ENCODE assay signal across 26 cellular contexts in the genomic region with DNA sequence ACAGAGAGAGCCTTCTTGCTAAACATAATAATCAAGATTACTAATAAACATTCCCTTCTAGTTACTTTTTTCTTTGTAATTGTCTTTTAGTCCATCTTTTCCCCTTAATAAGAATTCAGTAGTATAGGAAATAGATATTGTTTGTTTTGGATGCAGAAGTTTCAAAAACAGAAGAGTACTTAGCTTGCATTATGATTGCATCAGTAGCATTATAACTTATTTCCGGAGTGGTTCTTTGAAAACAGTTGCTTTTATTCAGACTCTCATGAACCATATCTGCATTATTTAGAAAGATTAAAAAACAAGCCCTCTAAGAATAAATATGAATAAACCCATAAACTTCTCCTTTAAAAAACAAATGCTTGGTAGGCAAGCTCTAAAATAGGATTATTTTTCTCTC. TPM values are rescaled to one million over a fixed set of nuclear protein-coding genes. Genes with fewer than 3 reads are reported as not detected.
"Had no signal": no experiment of that assay in that cellular context is flagged by ENCODE, and none has a peak within 500 bp of the region (broad histone marks: within the 10 kb centered on the region; RNA-seq: fewer than 3 reads in every experiment).

No MANE protein-coding gene starts in this region.

- H3K4me3 Mint-ChIP-seq: activated T-cell treated with anti-CD3 and anti-CD28 coated beads, Interleukin-2, amount 50 U/mL, for 24 hours; activated T-helper 17 cell treated with anti-CD3 and anti-CD28 coated beads, Interleukin-2, amount 50 U/mL, for 72 hours; central memory CD8-positive, alpha-beta T cell; stimulated activated effector memory CD8-positive, alpha-beta T cell treated with anti-CD3 and anti-CD28 coated beads, Interleukin-12 subunit alpha, Interleukin-12 subunit beta, amount 100 ng/mL, for 72 hours; stimulated activated naive CD8-positive, alpha-beta T cell treated with anti-CD3 and anti-CD28 coated beads, Interleukin-15, amount 100 ng/mL, for 72 hours; WTC11 had no signal

- H3K4me3 ChIP-seq: adrenal gland, coronary artery, heart left ventricle, lower lobe of right lung, mucosa of descending colon, right lobe of liver, skin epidermis, suprapubic skin, transverse colon, uterus had no signal

- DNase-seq: activated CD4-positive, alpha-beta T cell treated with anti-CD3 and anti-CD28 coated beads, Interleukin-2, amount 50 U/mL, for 4 hours; activated CD8-positive, alpha-beta memory T cell treated with anti-CD3 and anti-CD28 coated beads for 24 hours; activated CD8-positive, alpha-beta memory T cell treated with anti-CD3 and anti-CD28 coated beads, Interleukin-2, amount 50 U/mL, for 4 hours; activated T-cell treated with anti-CD3 and anti-CD28 coated beads, Interleukin-2, amount 50 U/mL, for 24 hours; adrenal gland; erythroblast; heart left ventricle; lower lobe of right lung; mesendoderm; mucosa of descending colon; occipital lobe; posterior cingulate gyrus; right lobe of liver; stimulated activated CD4-positive, alpha-beta T cell treated with anti-CD3 and anti-CD28 coated beads, Interleukin-2, amount 100 ng/mL, for 24 hours; stimulated activated naive CD8-positive, alpha-beta T cell treated with anti-CD3 and anti-CD28 coated beads, Interleukin-15, amount 100 ng/mL, for 72 hours; T-helper 1 cell; transverse colon; uterus had no signal

- H3K4me1 Mint-ChIP-seq: activated T-helper 17 cell treated with anti-CD3 and anti-CD28 coated beads, Interleukin-2, amount 50 U/mL, for 72 hours; central memory CD8-positive, alpha-beta T cell; stimulated activated effector memory CD8-positive, alpha-beta T cell treated with anti-CD3 and anti-CD28 coated beads, Interleukin-12 subunit alpha, Interleukin-12 subunit beta, amount 100 ng/mL, for 72 hours; stimulated activated naive CD8-positive, alpha-beta T cell treated with anti-CD3 and anti-CD28 coated beads, Interleukin-15, amount 100 ng/mL, for 72 hours; WTC11 had no signal

- H3K27ac Mint-ChIP-seq: activated naive CD4-positive, alpha-beta T cell treated with anti-CD3 and anti-CD28 coated beads, Interleukin-2, amount 50 U/mL, for 72 hours; activated T-cell treated with anti-CD3 and anti-CD28 coated beads, Interleukin-2, amount 50 U/mL, for 24 hours; activated T-helper 17 cell treated with anti-CD3 and anti-CD28 coated beads, Interleukin-2, amount 50 U/mL, for 72 hours; stimulated activated effector memory CD8-positive, alpha-beta T cell treated with anti-CD3 and anti-CD28 coated beads, Interleukin-12 subunit alpha, Interleukin-12 subunit beta, amount 100 ng/mL, for 72 hours; stimulated activated naive CD8-positive, alpha-beta T cell treated with anti-CD3 and anti-CD28 coated beads, Interleukin-15, amount 100 ng/mL, for 72 hours; WTC11 had no signal

- H3K36me3 Mint-ChIP-seq: activated naive CD4-positive, alpha-beta T cell treated with anti-CD3 and anti-CD28 coated beads, Interleukin-2, amount 50 U/mL, for 72 hours; stimulated activated effector memory CD8-positive, alpha-beta T cell treated with anti-CD3 and anti-CD28 coated beads, Interleukin-12 subunit alpha, Interleukin-12 subunit beta, amount 100 ng/mL, for 72 hours had no signal

- H3K27me3 Mint-ChIP-seq: activated T-cell treated with anti-CD3 and anti-CD28 coated beads, Interleukin-2, amount 50 U/mL, for 24 hours; central memory CD8-positive, alpha-beta T cell; stimulated activated naive CD8-positive, alpha-beta T cell treated with anti-CD3 and anti-CD28 coated beads, Interleukin-15, amount 100 ng/mL, for 72 hours had no signal

RNA-seq across cellular contexts. Expression of gene DKK1, which starts 34.0 kb away (rescaled TPM):
- total RNA-seq: activated naive CD4-positive, alpha-beta T cell treated with anti-CD3 and anti-CD28 coated beads, Interleukin-2, amount 50 U/mL, for 72 hours; activated T-helper 17 cell treated with anti-CD3 and anti-CD28 coated beads, Interleukin-2, amount 50 U/mL, for 72 hours; right lobe of liver had no signal
